In genomic region chr6:136262940-136263339, GRCh38 we compare ENCODE assay signal across 26 cellular contexts. TPM values are rescaled to one million over a fixed set of nuclear protein-coding genes. Genes with fewer than 3 reads are reported as not detected.
"Had no signal": no experiment of that assay in that cellular context is flagged by ENCODE, and none has a peak within 500 bp of the region (broad histone marks: within the 10 kb centered on the region; RNA-seq: fewer than 3 reads in every experiment).

No MANE protein-coding gene starts in this region.

- ATAC-seq: activated CD8-positive, alpha-beta memory T cell treated with anti-CD3 and anti-CD28 coated beads, Interleukin-2, amount 10 ng/mL, durations not matched to agents 7 days and 5 days; foreskin keratinocyte; left lobe of liver had no signal

- H3K27me3 Mint-ChIP-seq: activated CD8-positive, alpha-beta memory T cell treated with anti-CD3 and anti-CD28 coated beads, Interleukin-2, amount 10 ng/mL, durations not matched to agents 7 days and 5 days; brain had no signal

- H3K27me3 ChIP-seq: foreskin keratinocyte, neutrophil, ovary, right atrium auricular region, stomach, suprapubic skin, tibial nerve, uterus had no signal

- H3K4me3 Mint-ChIP-seq: activated CD8-positive, alpha-beta memory T cell treated with anti-CD3 and anti-CD28 coated beads, Interleukin-2, amount 10 ng/mL, durations not matched to agents 7 days and 5 days; brain; nephron had no signal

- H3K4me1 ChIP-seq: foreskin keratinocyte, psoas muscle, suprapubic skin, tibial nerve, uterus had no signal

- H3K27ac Mint-ChIP-seq: nephron had no signal

- H3K4me3 ChIP-seq: lung, ovary, psoas muscle, right atrium auricular region, stomach, suprapubic skin, tibial nerve, uterus had no signal

- H3K36me3 ChIP-seq: ovary, uterus had no signal

- H3K9me3 ChIP-seq: neutrophil, ovary, psoas muscle, right atrium auricular region, stomach, suprapubic skin, tibial nerve, uterus had no signal

- H3K27ac ChIP-seq: foreskin keratinocyte, neutrophil, ovary, psoas muscle, right atrium auricular region, stomach, suprapubic skin, tibial nerve, uterus had no signal

- DNase-seq: activated CD4-positive, alpha-beta T cell treated with anti-CD3 and anti-CD28 coated beads for 1 hour; activated CD4-positive, alpha-beta T cell treated with anti-CD3 and anti-CD28 coated beads, Interleukin-2, amount 50 U/mL, for 4 hours; activated CD8-positive, alpha-beta memory T cell treated with anti-CD3 and anti-CD28 coated beads, Interleukin-2, amount 10 ng/mL, durations not matched to agents 7 days and 5 days; activated naive CD4-positive, alpha-beta T cell; aorta; caudate nucleus; dermis blood vessel endothelial cell; effector CD8-positive, alpha-beta T cell; erythroblast; foreskin keratinocyte; ovary; psoas muscle; stimulated activated CD4-positive, alpha-beta T cell treated with anti-CD3 and anti-CD28 coated beads, Interleukin-1b, Interleukin-23, amount 100 ng/mL, for 48 hours; stomach; T-helper 1 cell; T-helper 9 cell; uterus had no signal

- H3K4me1 Mint-ChIP-seq: nephron had no signal

- H3K9me3 Mint-ChIP-seq: activated T-helper 2 cell treated with anti-CD3 and anti-CD28 coated beads, Interferon-gamma antibody, Interleukin-2, Interleukin-4, amounts not matched to agents 10 μg/mL and 5 μg/mL and 100 μg/mL, durations not matched to agents 14 hours and 24 hours and 36 hours; brain; nephron had no signal

RNA-seq across cellular contexts. Expression of gene MTFR2, which starts 12.8 kb away (rescaled TPM):
- total RNA-seq: left lobe of liver had no signal
